8 cellular contexts compared by ENCODE assay signal in the genomic region with DNA sequence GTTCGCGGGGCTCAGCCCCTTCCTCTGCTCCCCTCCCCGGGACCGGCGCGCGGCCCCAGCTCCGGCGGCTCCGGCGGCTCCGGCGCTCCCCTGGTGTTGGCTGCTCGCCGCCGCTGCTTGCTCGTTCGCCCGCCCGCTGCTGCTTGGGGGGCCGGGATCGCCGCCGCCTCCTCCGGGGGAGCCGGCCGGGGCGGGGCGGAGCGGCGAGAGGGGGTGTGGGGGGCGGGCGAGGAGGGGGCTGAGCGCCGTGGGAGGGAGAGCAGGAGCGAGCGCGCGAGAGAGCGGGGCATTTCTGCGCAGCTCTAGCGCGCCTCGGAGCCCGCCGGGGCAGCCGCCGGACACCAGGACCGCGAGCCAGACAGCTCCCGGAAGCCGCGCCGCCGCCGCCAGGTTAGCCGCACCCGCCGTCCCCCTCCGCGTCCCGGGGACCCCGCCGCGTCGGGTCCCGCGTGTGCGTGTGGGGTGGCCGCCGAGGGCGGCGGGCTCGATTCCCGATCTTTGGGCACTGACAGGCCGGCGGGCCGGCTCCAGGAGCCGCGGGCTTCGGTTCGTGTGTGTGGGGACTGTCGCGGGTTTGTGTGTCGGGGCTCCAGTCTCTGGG.
DNase-seq lines count a peak whose midpoint lies in the region; ATAC-seq and TF ChIP-seq lines count a peak whose summit lies in the region.

No MANE protein-coding gene starts in this region.

- intact Hi-C loops in right lobe of liver (cut with DNase I) (no loop called here), testis (cut with DNase I; ENCODE audit: low total_unique reads) (no loop called here)

- H3K4me1 ChIP-seq in right lobe of liver (peaks cover 0 to 9% (median 0%) of the 10 kb centered on the region in 4 donors), testis (peaks cover 9% of the 10 kb centered on the region)

- TF ChIP-seq POLR2A in right lobe of liver (IDR thresholded peaks at IDR 0.05) (no peak), testis (IDR thresholded peaks at IDR 0.05) (no peak)

- WGBS in right lobe of liver (ENCODE audit: insufficient coverage, low coverage, low lambda C conversion rate, missing lambda C conversion rate) = 0% methylated on average over 4 of the region's 85 CpGs
- WGBS in testis, 2 donors = 3% methylated on average over 13 of the region's 85 CpGs; no CpG with 5 or more reads in 1 of the 2 donors

- H3K36me3 ChIP-seq in right lobe of liver (no peaks in the 10 kb centered on the region), testis (ENCODE audit: low read depth, missing control alignments) (no peaks in the 10 kb centered on the region)

- peak; percentile 66 for DNase-seq in DMS 273 (lab: John Stamatoyannopoulos, UW; ENCODE audit: unreplicated experiment)
- no peak for DNase-seq in DMS 273 treated with DMSO at 0.1 percent for 48 hours (lab: John Stamatoyannopoulos, UW)
- peak; percentile 40 for DNase-seq in RKO (ENCODE audit: low spot score)
- peak; percentile 47 for DNase-seq in cerebellum (ENCODE audit: low spot score)
- DNase-seq in right lobe of liver = peak in 1 of 3 donors; percentile 52
- DNase-seq in testis = peak; percentile 27
- DNase-seq in SKM-1 (lab: John Stamatoyannopoulos, UW; ENCODE audit: unreplicated experiment) = no peak
- no peak for DNase-seq in DMS153 (lab: John Stamatoyannopoulos, UW)

- H3K9me3 ChIP-seq in right lobe of liver = no peaks in the 10 kb centered on the region
- no peaks in the 10 kb centered on the region for H3K9me3 ChIP-seq in testis

- ATAC-seq in right lobe of liver = peak; percentile 57 to 74 (median 70)

- TF ChIP-seq CTCF in right lobe of liver (IDR thresholded peaks at IDR 0.05) = no peak
- TF ChIP-seq CTCF in testis (IDR thresholded peaks at IDR 0.05) = no peak

- H3K4me3 ChIP-seq in right lobe of liver = peak overlapping the region; percentile 47 to 56 (median 49)
- H3K4me3 ChIP-seq in testis = peak overlapping the region; percentile 57 to 79

- H3K27ac ChIP-seq in right lobe of liver (no peak overlapping the region), testis (no peak overlapping the region)

- H3K27me3 ChIP-seq in right lobe of liver (no peaks in the 10 kb centered on the region), testis (no peaks in the 10 kb centered on the region)

Comparison
In these comparisons a context has a peak if more than half of its experiments do, and no peak if none do; other contexts are left out.
1. DNase-seq: peak in DMS 273 (single experiment), RKO (single experiment), cerebellum (single experiment) and testis (single experiment); none in DMS 273 treated with DMSO at 0.1 percent for 48 hours (single experiment), SKM-1 (single experiment) and DMS153 (single experiment).